ENCODE assay signal across 13 cellular contexts in the genomic region with DNA sequence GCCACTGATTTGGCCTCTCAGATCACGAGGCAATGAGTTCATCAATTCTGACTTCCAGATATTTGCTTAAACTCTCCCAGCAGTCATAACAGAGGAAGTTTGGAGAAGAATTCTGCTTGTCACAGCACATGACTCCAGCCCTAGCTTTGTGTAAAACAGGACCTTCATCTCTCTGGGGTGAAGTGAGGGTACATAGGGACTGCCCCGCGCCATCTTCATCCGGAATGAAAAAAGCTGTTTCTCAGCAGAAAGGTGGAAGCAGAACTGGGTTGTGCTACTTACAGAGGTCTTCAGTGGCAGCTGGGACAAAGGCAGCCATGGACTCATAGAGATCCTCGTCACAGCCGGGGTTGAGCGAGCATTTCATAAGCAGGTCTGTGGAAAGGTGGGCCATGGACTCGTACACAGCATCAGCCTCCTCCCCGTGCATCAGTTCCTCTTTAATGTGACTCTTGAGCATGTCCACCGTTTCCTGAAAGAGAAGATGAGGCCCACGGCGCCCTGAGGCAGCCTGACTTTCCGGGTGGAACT. TPM values are rescaled to one million over a fixed set of nuclear protein-coding genes. Genes with fewer than 3 reads are reported as not detected.
A peak's percentile ranks its signal among the peaks of the same experiment; 100 is the strongest.
DNase-seq lines count a peak whose midpoint lies in the region; ATAC-seq and TF ChIP-seq lines count a peak whose summit lies in the region.
"Had no signal": no experiment of that assay in that cellular context is flagged by ENCODE, and none has a peak within 500 bp of the region (broad histone marks: within the 10 kb centered on the region; RNA-seq: fewer than 3 reads in every experiment).

No MANE protein-coding gene starts in this region.

- H2AFZ ChIP-seq in MM.1S (ENCODE audit: low read length) = no peak overlapping the region

- POLR2A ChIA-PET in naive thymus-derived CD4-positive, alpha-beta T cell (lab: Charles Lee) = no interaction called here

- intact Hi-C loops in naive thymus-derived CD4-positive, alpha-beta T cell (cut with micrococcal nuclease) = no loop called here
- intact Hi-C loops in uterus (cut with DNase I; ENCODE audit: low total_unique reads) = no loop called here

- H3K27ac Mint-ChIP-seq in naive thymus-derived CD4-positive, alpha-beta T cell = no peak overlapping the region

- no peak overlapping the region for H3K4me2 ChIP-seq in MM.1S (ENCODE audit: low read depth, low read length)

- no peaks in the 10 kb centered on the region for H3K9me3 Mint-ChIP-seq in naive thymus-derived CD4-positive, alpha-beta T cell
- H3K9me3 Mint-ChIP-seq in activated T-cell treated with anti-CD3 and anti-CD28 coated beads, Interleukin-2, amount 50 U/mL, for 4 hours = no peaks in the 10 kb centered on the region

- H3K9me3 ChIP-seq in naive thymus-derived CD4-positive, alpha-beta T cell (ENCODE audit: control insufficient read depth in 2 of 3, low read length in 3 of 3) = no peaks in the 10 kb centered on the region
- H3K9me3 ChIP-seq in uterus (no peaks in the 10 kb centered on the region), MM.1S (replicated peaks; ENCODE audit: insufficient read depth, low read length) (no peaks in the 10 kb centered on the region)
- H3K9me3 ChIP-seq: BE2C had no signal

- no peaks in the 10 kb centered on the region for H3K27me3 ChIP-seq in naive thymus-derived CD4-positive, alpha-beta T cell (ENCODE audit: control insufficient read depth in 2 of 2, insufficient read depth in 2 of 2, low read length in 2 of 2)
- H3K27me3 ChIP-seq in uterus (no peaks in the 10 kb centered on the region), MM.1S (replicated peaks; ENCODE audit: insufficient read depth, low read length) (no peaks in the 10 kb centered on the region)
- H3K27me3 ChIP-seq: BE2C had no signal

- ATAC-seq in HG02610 (IDR thresholded peaks at IDR 0.05; ENCODE audit: unreplicated experiment) (peak; percentile 41), HG02798 (IDR thresholded peaks at IDR 0.05; ENCODE audit: poor library complexity, unreplicated experiment) (no peak)
- peak; percentile 69 for ATAC-seq in naive thymus-derived CD4-positive, alpha-beta T cell
- ATAC-seq in activated T-cell treated with anti-CD3 and anti-CD28 coated beads, Interleukin-2, amount 50 U/mL, for 4 hours = no peak

- no peak for TF ChIP-seq POLR2A in uterus (IDR thresholded peaks at IDR 0.05)

- no peaks in the 10 kb centered on the region for H3K79me2 ChIP-seq in MM.1S (ENCODE audit: low read length)

- H3K27ac ChIP-seq in naive thymus-derived CD4-positive, alpha-beta T cell (ENCODE audit: low read depth, low read length) = no peak overlapping the region
- H3K27ac ChIP-seq in uterus (no peak overlapping the region), MM.1S (ENCODE audit: low read length) (no peak overlapping the region)
- H3K27ac ChIP-seq: VCaP had no signal

- DNase-seq in EH (ENCODE audit: low read depth) (peak; percentile 11), choroid plexus epithelial cell (ENCODE audit: low read depth) (peak; percentile 59), uterus (no peak), MM.1S (no peak)
- DNase-seq in naive thymus-derived CD4-positive, alpha-beta T cell = no peak
- no peak for DNase-seq in activated T-cell treated with anti-CD3 and anti-CD28 coated beads, Interleukin-2, amount 50 U/mL, for 4 hours
- DNase-seq: activated naive CD4-positive, alpha-beta T cell; BE2C; midbrain; small intestine had no signal

- H3K27me3 Mint-ChIP-seq in naive thymus-derived CD4-positive, alpha-beta T cell = no peaks in the 10 kb centered on the region
- no peaks in the 10 kb centered on the region for H3K27me3 Mint-ChIP-seq in activated T-cell treated with anti-CD3 and anti-CD28 coated beads, Interleukin-2, amount 50 U/mL, for 4 hours (ENCODE audit: low read depth)

- CTCF ChIA-PET in naive thymus-derived CD4-positive, alpha-beta T cell (lab: Charles Lee) = interaction anchor here (0.6 kb wide), 1 partner anchor 156 kb away, joined by 3 read pairs; no protein-coding TSS in a partner anchor

- no peak overlapping the region for H3K9ac ChIP-seq in MM.1S (ENCODE audit: low read length)

- H3K4me1 Mint-ChIP-seq in naive thymus-derived CD4-positive, alpha-beta T cell = peaks cover 0 to 30% (median 5%) of the 10 kb centered on the region in 7 donors
- peaks cover 19% of the 10 kb centered on the region for H3K4me1 Mint-ChIP-seq in activated T-cell treated with anti-CD3 and anti-CD28 coated beads, Interleukin-2, amount 50 U/mL, for 4 hours (ENCODE audit: low read depth)

- peaks cover 0 to 1% (median 0%) of the 10 kb centered on the region in 5 donors for H3K36me3 Mint-ChIP-seq in naive thymus-derived CD4-positive, alpha-beta T cell
- no peaks in the 10 kb centered on the region for H3K36me3 Mint-ChIP-seq in activated T-cell treated with anti-CD3 and anti-CD28 coated beads, Interleukin-2, amount 50 U/mL, for 4 hours (ENCODE audit: insufficient read depth)

- no peaks in the 10 kb centered on the region for H3F3A ChIP-seq in MM.1S (ENCODE audit: insufficient read depth, low read length)

- H3K36me3 ChIP-seq in naive thymus-derived CD4-positive, alpha-beta T cell (ENCODE audit: control insufficient read depth in 2 of 3, insufficient read depth in 3 of 3, low read length in 3 of 3) = no peaks in the 10 kb centered on the region
- no peaks in the 10 kb centered on the region for H3K36me3 ChIP-seq in uterus
- H3K36me3 ChIP-seq in MM.1S (replicated peaks; ENCODE audit: insufficient read depth, low read length) = no peaks in the 10 kb centered on the region
- H3K36me3 ChIP-seq: BE2C had no signal

- no peaks in the 10 kb centered on the region for H3K9me2 ChIP-seq in MM.1S (replicated peaks; ENCODE audit: insufficient read depth, low read length)

- no peak overlapping the region for H3K4me3 Mint-ChIP-seq in naive thymus-derived CD4-positive, alpha-beta T cell
- H3K4me3 Mint-ChIP-seq in activated T-cell treated with anti-CD3 and anti-CD28 coated beads, Interleukin-2, amount 50 U/mL, for 4 hours = no peak overlapping the region

- no peak overlapping the region for H3K4me3 ChIP-seq in choroid plexus epithelial cell (ENCODE audit: low read depth, low read length)
- no peak overlapping the region for H3K4me3 ChIP-seq in naive thymus-derived CD4-positive, alpha-beta T cell (ENCODE audit: low read length)
- no peak overlapping the region for H3K4me3 ChIP-seq in uterus
- no peak overlapping the region for H3K4me3 ChIP-seq in MM.1S (ENCODE audit: low read length)

- H4K20me1 ChIP-seq in MM.1S (ENCODE audit: insufficient read depth, low read length) = no peaks in the 10 kb centered on the region

- H3K4me1 ChIP-seq in naive thymus-derived CD4-positive, alpha-beta T cell (ENCODE audit: control insufficient read depth in 2 of 2, insufficient read depth in 2 of 2, low read length in 2 of 2) = no peaks in the 10 kb centered on the region
- no peaks in the 10 kb centered on the region for H3K4me1 ChIP-seq in uterus
- no peaks in the 10 kb centered on the region for H3K4me1 ChIP-seq in MM.1S (ENCODE audit: low read length)
- H3K4me1 ChIP-seq: BE2C had no signal

- TF ChIP-seq CTCF in choroid plexus epithelial cell (conservative IDR thresholded peaks at IDR 0.05; ENCODE audit: low read depth, low read length) (no peak), uterus (IDR thresholded peaks at IDR 0.05) (no peak), MM.1S (IDR thresholded peaks at IDR 0.05; ENCODE audit: low read length) (no peak)

RNA-seq across cellular contexts. Expression of a gene that starts 58.4 kb away (rescaled TPM):
- 10 to 100 TPM; 76.7 to 94.0 (median 83.5) TPM for total RNA-seq in naive thymus-derived CD4-positive, alpha-beta T cell
- 10 to 100 TPM; 56.8 to 58.2 TPM for polyA plus RNA-seq in naive thymus-derived CD4-positive, alpha-beta T cell
- 100 to 1,000 TPM in 2 of 4 donors, 10 to 100 TPM in 2; 86.8 to 210 (median 113) TPM for total RNA-seq in uterus
- total RNA-seq in activated T-cell treated with anti-CD3 and anti-CD28 coated beads, Interleukin-2, amount 50 U/mL, for 4 hours = 10 to 100 TPM; 92.8 to 96.5 (median 95.3) TPM

Comparison
In these comparisons a context has a peak if more than half of its experiments do, and no peak if none do; other contexts are left out.
1. DNase-seq: peak in EH (single experiment) and choroid plexus epithelial cell (single experiment); none in naive thymus-derived CD4-positive, alpha-beta T cell (0 of 9), uterus (0 of 2), activated T-cell treated with anti-CD3 and anti-CD28 coated beads, Interleukin-2, amount 50 U/mL, for 4 hours (single experiment) and MM.1S (single experiment).
2. ATAC-seq: peak in HG02610 (single experiment) and naive thymus-derived CD4-positive, alpha-beta T cell (single experiment); none in activated T-cell treated with anti-CD3 and anti-CD28 coated beads, Interleukin-2, amount 50 U/mL, for 4 hours (0 of 2) and HG02798 (single experiment).